18 cellular contexts compared by ENCODE assay signal in genomic region chr5:95934207-95934804, GRCh38. TPM values are rescaled to one million over a fixed set of nuclear protein-coding genes. Genes with fewer than 3 reads are reported as not detected.
DNase-seq lines count a peak whose midpoint lies in the region; ATAC-seq and TF ChIP-seq lines count a peak whose summit lies in the region.
"Had no signal": no experiment of that assay in that cellular context is flagged by ENCODE, and none has a peak within 500 bp of the region (broad histone marks: within the 10 kb centered on the region; RNA-seq: fewer than 3 reads in every experiment).

No MANE protein-coding gene starts in this region.

- H2BK5ac ChIP-seq in mesendoderm (ENCODE audit: low read length): no peak overlapping the region
- H2BK5ac ChIP-seq in trophoblast cell (ENCODE audit: low read depth, low read length, poor library complexity): no peak overlapping the region

- H3K27me3 ChIP-seq in GM23248 (replicated peaks; ENCODE audit: insufficient read depth) (no peaks in the 10 kb centered on the region), mesendoderm (ENCODE audit: insufficient read depth, low read length, poor library complexity) (no peaks in the 10 kb centered on the region), trophoblast cell (ENCODE audit: insufficient read depth, low read length) (no peaks in the 10 kb centered on the region)
- H3K27me3 ChIP-seq in effector memory CD4-positive, alpha-beta T cell (replicated peaks; ENCODE audit: control insufficient read depth, insufficient read depth, low read length, poor library complexity, severe bottlenecking): no peaks in the 10 kb centered on the region
- H3K27me3 ChIP-seq: pancreas, transverse colon had no signal

- H3K27ac Mint-ChIP-seq in Calu3 (ENCODE audit: unreplicated experiment): peak overlapping the region; percentile 70
- no peak overlapping the region for H3K27ac Mint-ChIP-seq in T-helper 17 cell
- H3K27ac Mint-ChIP-seq: T-helper 2 cell treated with Interferon-gamma antibody and Interleukin-4, amounts not matched to agents 5 μg/mL and 100 μg/mL, for 36 hours had no signal

- no peak overlapping the region for H4K12ac ChIP-seq in trophoblast cell (ENCODE audit: low read depth, low read length)

- no peak overlapping the region for H3K9ac ChIP-seq in GM23248
- no peak overlapping the region for H3K9ac ChIP-seq in mesendoderm (ENCODE audit: low read length)
- no peak overlapping the region for H3K9ac ChIP-seq in trophoblast cell (ENCODE audit: low read length)

- H3K9me3 ChIP-seq in GM23248 (ENCODE audit: low read depth): no peaks in the 10 kb centered on the region
- H3K9me3 ChIP-seq in T-helper 17 cell (ENCODE audit: control insufficient read depth, low read length, poor library complexity, severe bottlenecking): no peaks in the 10 kb centered on the region
- no peaks in the 10 kb centered on the region for H3K9me3 ChIP-seq in effector memory CD4-positive, alpha-beta T cell (ENCODE audit: control insufficient read depth, low read length)
- no peaks in the 10 kb centered on the region for H3K9me3 ChIP-seq in trophoblast cell (ENCODE audit: insufficient read depth, low read depth, low read length)
- H3K9me3 ChIP-seq: pancreas, transverse colon had no signal

- peak overlapping the region; percentile 49 for H3K4me2 ChIP-seq in GM23248 (ENCODE audit: unreplicated experiment)
- no peak overlapping the region for H3K4me2 ChIP-seq in mesendoderm (ENCODE audit: low read length)
- no peak overlapping the region for H3K4me2 ChIP-seq in trophoblast cell (ENCODE audit: low read length)

- H3K4me3 ChIP-seq in GM23248 (no peak overlapping the region), mesendoderm (ENCODE audit: low read length) (no peak overlapping the region), trophoblast cell (ENCODE audit: low read depth, low read length) (no peak overlapping the region)
- H3K4me3 ChIP-seq in effector memory CD4-positive, alpha-beta T cell (ENCODE audit: insufficient read depth, low read depth, low read length, poor library complexity, severe bottlenecking): no peak overlapping the region
- H3K4me3 ChIP-seq: pancreas, transverse colon had no signal

- H3K79me1 ChIP-seq in mesendoderm (ENCODE audit: low read length) (peaks cover 5% of the 10 kb centered on the region), trophoblast cell (ENCODE audit: low read length) (no peaks in the 10 kb centered on the region)

- ATAC-seq in T-helper 17 cell: peak; percentile 12
- ATAC-seq in GM19395 (IDR thresholded peaks at IDR 0.05; ENCODE audit: unreplicated experiment): no peak
- ATAC-seq in HG02623 (IDR thresholded peaks at IDR 0.05; ENCODE audit: unreplicated experiment): no peak
- ATAC-seq: pancreas had no signal

- peak overlapping the region; percentile 4 for H3K23ac ChIP-seq in mesendoderm (ENCODE audit: low read length)
- no peak overlapping the region for H3K23ac ChIP-seq in trophoblast cell (ENCODE audit: low read length)

- no peak overlapping the region for H4K5ac ChIP-seq in mesendoderm (ENCODE audit: low read length)

- H3K36me3 Mint-ChIP-seq in Calu3 (ENCODE audit: insufficient read depth, unreplicated experiment) (no peaks in the 10 kb centered on the region), T-helper 17 cell (ENCODE audit: low read depth) (no peaks in the 10 kb centered on the region)

- intact Hi-C loops in Calu3 (cut with micrococcal nuclease; ENCODE audit: unreplicated experiment): no loop called here

- CTCF ChIA-PET in Calu3 (lab: Charles Lee): no interaction called here

- H3K4me1 Mint-ChIP-seq in Calu3 (ENCODE audit: low read depth, unreplicated experiment) (peaks cover 37% of the 10 kb centered on the region), T-helper 17 cell (peaks cover 5% of the 10 kb centered on the region)

- H3K36me3 ChIP-seq in GM23248 (ENCODE audit: low read depth): peaks cover 82% of the 10 kb centered on the region
- no peaks in the 10 kb centered on the region for H3K36me3 ChIP-seq in mesendoderm (ENCODE audit: control insufficient read depth, insufficient read depth, low read length)
- H3K36me3 ChIP-seq in effector memory CD4-positive, alpha-beta T cell (ENCODE audit: control insufficient read depth, insufficient read depth, low read length): no peaks in the 10 kb centered on the region
- H3K36me3 ChIP-seq in trophoblast cell (ENCODE audit: control insufficient read depth in 1 of 2, insufficient read depth in 2 of 2, low read length in 2 of 2): peaks cover 0 to 1% of the 10 kb centered on the region in 2 experiments
- H3K36me3 ChIP-seq: pancreas, transverse colon had no signal

- H2BK15ac ChIP-seq in mesendoderm (replicated peaks; ENCODE audit: low read depth): no peak overlapping the region

- H2AK5ac ChIP-seq in mesendoderm (ENCODE audit: low read length) (no peak overlapping the region), trophoblast cell (ENCODE audit: low read length) (no peak overlapping the region)

- H3K79me2 ChIP-seq in GM23248 (ENCODE audit: insufficient read depth): peaks cover 100% of the 10 kb centered on the region
- H3K79me2 ChIP-seq in mesendoderm (ENCODE audit: control insufficient read depth, insufficient read depth, low read length): peaks cover 1% of the 10 kb centered on the region
- H3K79me2 ChIP-seq in trophoblast cell (ENCODE audit: control insufficient read depth, insufficient read depth, low read length, poor library complexity): no peaks in the 10 kb centered on the region

- H2BK120ac ChIP-seq in mesendoderm (ENCODE audit: low read depth, low read length): no peak overlapping the region
- H2BK120ac ChIP-seq in trophoblast cell (ENCODE audit: insufficient read depth, low read length, poor library complexity): no peak overlapping the region

- H3K4me3 Mint-ChIP-seq in Calu3 (ENCODE audit: low read depth, unreplicated experiment) (no peak overlapping the region), T-helper 17 cell (no peak overlapping the region)
- H3K4me3 Mint-ChIP-seq: T-helper 2 cell treated with Interferon-gamma antibody and Interleukin-4, amounts not matched to agents 5 μg/mL and 100 μg/mL, for 36 hours had no signal

- in situ Hi-C loops in GM23248 (cut with MboI): no loop called here

- H3F3A ChIP-seq in GM23248 (ENCODE audit: insufficient read depth): peaks cover 94% of the 10 kb centered on the region

- H3K9me3 Mint-ChIP-seq in Calu3 (ENCODE audit: low read depth, unreplicated experiment): no peaks in the 10 kb centered on the region
- H3K9me3 Mint-ChIP-seq: T-helper 2 cell treated with Interferon-gamma antibody and Interleukin-4, amounts not matched to agents 5 μg/mL and 100 μg/mL, for 36 hours had no signal

- no peak for TF ChIP-seq CTCF in Calu3 (IDR thresholded peaks at IDR 0.05; ENCODE audit: unreplicated experiment)

- H3K4ac ChIP-seq in mesendoderm (ENCODE audit: low read depth, low read length) (no peak overlapping the region), trophoblast cell (ENCODE audit: low read depth, low read length) (no peak overlapping the region)

- no peak overlapping the region for H3K56ac ChIP-seq in mesendoderm (ENCODE audit: low read length)

- DNase-seq in Calu3 (no peak), GM23248 (no peak), T-helper 17 cell (no peak), mesendoderm (no peak), trophoblast cell (no peak)
- DNase-seq in effector memory CD4-positive, alpha-beta T cell: no peak
- DNase-seq: activated CD4-positive, alpha-beta T cell treated with anti-CD3 and anti-CD28 coated beads for 4 hours; DMS153; foreskin melanocyte; NCI-H1417 treated with DMSO at 0.1 percent for 48 hours; pancreas; SHP77 treated with DMSO at 0.1 percent for 48 hours; stimulated activated CD4-positive, alpha-beta T cell treated with anti-CD3 and anti-CD28 coated beads, Interleukin-4, amount 100 ng/mL, for 24 hours; stimulated activated CD8-positive, alpha-beta memory T cell treated with anti-CD3 and anti-CD28 coated beads, Interleukin-4, amount 100 ng/mL, for 48 hours; transverse colon had no signal

- H3K27me3 Mint-ChIP-seq in Calu3 (ENCODE audit: unreplicated experiment): no peaks in the 10 kb centered on the region
- no peaks in the 10 kb centered on the region for H3K27me3 Mint-ChIP-seq in T-helper 17 cell

- peaks cover 73% of the 10 kb centered on the region for H4K20me1 ChIP-seq in GM23248 (ENCODE audit: insufficient read depth)

- H2BK12ac ChIP-seq in trophoblast cell (ENCODE audit: low read length): no peak overlapping the region

- H3K27ac ChIP-seq in GM23248 (peak overlapping the region; percentile 42), mesendoderm (ENCODE audit: low read depth, low read length) (no peak overlapping the region), trophoblast cell (ENCODE audit: low read depth, low read length) (no peak overlapping the region)
- H3K27ac ChIP-seq in effector memory CD4-positive, alpha-beta T cell (ENCODE audit: insufficient read depth, low read length, poor library complexity, severe bottlenecking): no peak overlapping the region
- H3K27ac ChIP-seq: pancreas, transverse colon had no signal

- H3K4me1 ChIP-seq in GM23248 (ENCODE audit: insufficient read depth): peaks cover 83% of the 10 kb centered on the region
- H3K4me1 ChIP-seq in mesendoderm (ENCODE audit: control insufficient read depth, low read depth, low read length): no peaks in the 10 kb centered on the region
- no peaks in the 10 kb centered on the region for H3K4me1 ChIP-seq in effector memory CD4-positive, alpha-beta T cell (ENCODE audit: control insufficient read depth, insufficient read depth, low read length, poor library complexity, severe bottlenecking)
- no peaks in the 10 kb centered on the region for H3K4me1 ChIP-seq in trophoblast cell (ENCODE audit: control insufficient read depth in 1 of 2, insufficient read depth in 2 of 2, low read length in 2 of 2)
- H3K4me1 ChIP-seq: transverse colon had no signal

- H3K18ac ChIP-seq in mesendoderm (ENCODE audit: low read length) (no peak overlapping the region), trophoblast cell (ENCODE audit: low read length) (no peak overlapping the region)

- no peak overlapping the region for H4K8ac ChIP-seq in mesendoderm (ENCODE audit: low read depth, low read length)
- no peak overlapping the region for H4K8ac ChIP-seq in trophoblast cell (ENCODE audit: low read depth, low read length)

- no peaks in the 10 kb centered on the region for H3K9me2 ChIP-seq in GM23248 (ENCODE audit: insufficient read depth)

- H4K91ac ChIP-seq in trophoblast cell (ENCODE audit: low read depth, low read length): no peak overlapping the region

- H3K14ac ChIP-seq in trophoblast cell (ENCODE audit: low read length): no peak overlapping the region

- H2AFZ ChIP-seq in GM23248 (no peak overlapping the region), trophoblast cell (ENCODE audit: insufficient read depth, low read length, poor library complexity) (no peak overlapping the region)

- no TSS peak for BruUV-seq in Calu3 (replicated peaks; lab: Mats Ljungman, UMichigan)

RNA-seq across cellular contexts. Expression of gene ELL2, which starts 27.3 kb away (rescaled TPM):
- total RNA-seq in Calu3 (2022) (56.2 and 57.7 TPM in 2 replicates), T-helper 17 cell (10 to 100 TPM; 59.8 to 80.7 TPM)
- 228 and 243 TPM in 2 replicates for total RNA-seq in GM23248 (2014; rRNA removed; shearing (Covaris generic))
- polyA plus RNA-seq in GM23248 (2016; fragmentation: Nextera tagmentation; extraction: Ambion mirVana): 147 and 159 TPM in 2 replicates
- polyA plus RNA-seq in mesendoderm (2013, experiment 1 of 2): 43.9 TPM
- 43.6 TPM for polyA plus RNA-seq in mesendoderm (2013, experiment 2 of 2)
- 19.8 and 20.7 TPM in 2 replicates for polyA plus RNA-seq in trophoblast cell (2013)
